8 cellular contexts compared by ENCODE assay signal in genomic region chr12:132084681-132085635, GRCh38. TPM values are rescaled to one million over a fixed set of nuclear protein-coding genes. Genes with fewer than 3 reads are reported as not detected.
DNase-seq lines count a peak whose midpoint lies in the region; ATAC-seq and TF ChIP-seq lines count a peak whose summit lies in the region.

No MANE protein-coding gene starts in this region.

- WGBS in gastroesophageal sphincter (ENCODE audit: low coverage in 1 of 2), 2 donors: 9 to 21% methylated on average over 12 to 20 of the region's 51 CpGs

- H3K27me3 ChIP-seq in HAP-1 (ENCODE audit: low read depth): no peaks in the 10 kb centered on the region
- H3K27me3 ChIP-seq in gastroesophageal sphincter: no peaks in the 10 kb centered on the region
- no peaks in the 10 kb centered on the region for H3K27me3 ChIP-seq in upper lobe of right lung

- peak overlapping the region; percentile 62 for H3K4me3 ChIP-seq in HAP-1
- peak overlapping the region; percentile 88 to 97 for H3K4me3 ChIP-seq in gastroesophageal sphincter
- peak overlapping the region; percentile 81 for H3K4me3 ChIP-seq in upper lobe of right lung

- peaks cover 15% of the 10 kb centered on the region for H3K4me1 ChIP-seq in HAP-1
- H3K4me1 ChIP-seq in gastroesophageal sphincter: peaks cover 0 to 30% (median 11%) of the 10 kb centered on the region in 3 donors
- peaks cover 14% of the 10 kb centered on the region for H3K4me1 ChIP-seq in upper lobe of right lung

- TF ChIP-seq CTCF in gastroesophageal sphincter (IDR thresholded peaks at IDR 0.05): no peak
- TF ChIP-seq CTCF in omental fat pad (IDR thresholded peaks at IDR 0.05): no peak
- no peak for TF ChIP-seq CTCF in upper lobe of right lung (IDR thresholded peaks at IDR 0.05)

- DNase-seq in Caki2 (ENCODE audit: low read depth) (peak; percentile 65), HAP-1 (ENCODE audit: low spot score in 2 of 2) (peak; percentile 52 to 86), omental fat pad (ENCODE audit: low spot score) (peak; percentile 34), upper lobe of right lung (peak; percentile 89)
- DNase-seq in activated effector memory CD4-positive, alpha-beta T cell treated with anti-CD3 and anti-CD28 coated beads, Interleukin-2, amount 50 U/mL, for 16 hours: peak; percentile 80

- H3K36me3 ChIP-seq in HAP-1 (replicated peaks): peaks cover 15% of the 10 kb centered on the region
- peaks cover 0 to 19% of the 10 kb centered on the region in 2 donors for H3K36me3 ChIP-seq in gastroesophageal sphincter
- H3K36me3 ChIP-seq in upper lobe of right lung: peaks cover 8% of the 10 kb centered on the region

- no peaks in the 10 kb centered on the region for H3K9me3 ChIP-seq in HAP-1
- H3K9me3 ChIP-seq in gastroesophageal sphincter: no peaks in the 10 kb centered on the region
- H3K9me3 ChIP-seq in upper lobe of right lung: no peaks in the 10 kb centered on the region

- H3K27ac ChIP-seq in gastroesophageal sphincter: peak overlapping the region; percentile 73 to 94 (median 92)
- peak overlapping the region; percentile 88 for H3K27ac ChIP-seq in upper lobe of right lung

- ATAC-seq in gastroesophageal sphincter (peak; percentile 63), omental fat pad (ENCODE audit: low FRiP score) (peak; percentile 70), upper lobe of right lung (peak; percentile 82), HG03520 (IDR thresholded peaks at IDR 0.05; ENCODE audit: unreplicated experiment) (no peak)

- in situ Hi-C loops in Caki2 (cut with HindIII; ENCODE audit: low pct_unique_long_range_greater_than_20kb, low sequenced_read_pairs): no loop called here
- in situ Hi-C loops in HAP-1 (cut with MboI; ENCODE audit: low sequenced_read_pairs): no loop called here

- no peak for TF ChIP-seq POLR2A in gastroesophageal sphincter (IDR thresholded peaks at IDR 0.05)

- intact Hi-C loops in upper lobe of right lung (cut with DNase I): no loop called here

- no peak for TF ChIP-seq EP300 in gastroesophageal sphincter (IDR thresholded peaks at IDR 0.05)

TF ChIP-seq in PFSK-1, 5 proteins besides CTCF, POLR2A, EP300 and RAD21:
- peak; percentile 54 for TF ChIP-seq FOXP2 (optimal IDR thresholded peaks at IDR 0.05; ENCODE audit: borderline replicate concordance, extremely low read depth, extremely low read length, insufficient read depth)
- peak; percentile 50; the same call in 1 of the 2 replicates for TF ChIP-seq POLR2AphosphoS5 (IDR thresholded peaks at IDR 0.05; ENCODE audit: low read depth, low read length)
- TF ChIP-seq TAF1 (IDR thresholded peaks at IDR 0.05; ENCODE audit: borderline replicate concordance, insufficient read depth, low read length): no peak; the same call in 1 of the 2 replicates
- TF ChIP-seq REST (IDR thresholded peaks at IDR 0.05; ENCODE audit: insufficient read depth in 1 of 2, low read depth in 2 of 2, low read length in 2 of 2): no peak

RNA-seq across cellular contexts. Expression of gene DDX51, which starts 59.2 kb away (rescaled TPM):
- 7.1 and 10.5 TPM in 2 replicates for total RNA-seq in Caki2 (2014; rRNA removed; shearing (Covaris generic); ENCODE audit: low replicate concordance)
- 39.7 TPM for polyA plus RNA-seq in PFSK-1 (2012; ENCODE audit: insufficient read length, low read depth)
- 10 to 100 TPM in 3 of 4 donors, 1 to 10 TPM in 1; 4.8 to 14.7 (median 11.7) TPM for total RNA-seq in gastroesophageal sphincter
- 10 to 100 TPM in 2 of 4 donors, 1 to 10 TPM in 2; 6.5 to 32.2 (median 10.4) TPM for total RNA-seq in omental fat pad
- 16.2 TPM for total RNA-seq in upper lobe of right lung

RNA-seq across cellular contexts. Expression of gene NOC4L, which starts 59.3 kb away (rescaled TPM):
- total RNA-seq in Caki2 (2014; rRNA removed; shearing (Covaris generic); ENCODE audit: low replicate concordance): 29.6 and 32.9 TPM in 2 replicates
- polyA plus RNA-seq in PFSK-1 (2012; ENCODE audit: insufficient read length, low read depth): 84.9 TPM
- total RNA-seq in gastroesophageal sphincter: 10 to 100 TPM in 2 of 4 donors, 1 to 10 TPM in 2; 7.5 to 13.4 (median 9.5) TPM
- 10 to 100 TPM in 1 of 4 donors, 1 to 10 TPM in 3; 6.4 to 16.1 (median 9.3) TPM for total RNA-seq in omental fat pad
- 16.5 TPM for total RNA-seq in upper lobe of right lung

Comparison
In these comparisons a context has a peak if more than half of its experiments do, and no peak if none do; other contexts are left out.
1. DNase-seq: peak in every context shown above with its lines; median percentile 89 in upper lobe of right lung; 80 in activated effector memory CD4-positive, alpha-beta T cell treated with anti-CD3 and anti-CD28 coated beads, Interleukin-2, amount 50 U/mL, for 16 hours; 69 in HAP-1; 65 in Caki2; 34 in omental fat pad.